In the genomic region with DNA sequence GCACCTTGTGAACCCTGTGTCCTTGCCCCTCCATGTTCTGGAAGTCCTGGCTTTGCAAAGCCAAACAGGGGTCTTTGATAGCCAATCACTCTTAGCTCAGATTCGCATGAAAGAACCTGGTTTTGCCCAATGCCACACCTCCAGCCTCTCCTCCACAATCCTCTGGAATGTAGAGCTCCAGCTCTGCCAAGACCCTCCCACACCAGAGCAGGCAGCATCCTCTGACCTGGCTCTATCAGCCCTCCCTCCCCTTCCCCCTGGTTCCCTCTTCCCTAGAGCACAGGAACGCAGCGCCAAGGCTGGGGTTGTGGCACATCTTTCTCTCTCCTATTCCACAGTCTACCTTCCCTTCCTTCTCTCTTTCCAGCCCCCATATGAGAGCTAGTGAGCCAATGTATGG, we compare ENCODE assay signal across 20 cellular contexts.
DNase-seq lines count a peak whose midpoint lies in the region; ATAC-seq and TF ChIP-seq lines count a peak whose summit lies in the region.
"Had no signal": no experiment of that assay in that cellular context is flagged by ENCODE, and none has a peak within 500 bp of the region (broad histone marks: within the 10 kb centered on the region; RNA-seq: fewer than 3 reads in every experiment).

No MANE protein-coding gene starts in this region.

- no peaks in the 10 kb centered on the region for H3K36me3 Mint-ChIP-seq in GM23338 (ENCODE audit: low read depth)
- no peaks in the 10 kb centered on the region for H3K36me3 Mint-ChIP-seq in stimulated activated effector memory CD8-positive, alpha-beta T cell treated with anti-CD3 and anti-CD28 coated beads, Interleukin-12 subunit alpha, Interleukin-12 subunit beta, amount 100 ng/mL, for 72 hours
- H3K36me3 Mint-ChIP-seq in stimulated activated memory B cell treated with anti-CD40 and anti-IgM and Interleukin-4, amounts not matched to agents 10 μg/mL and 1 μg/mL and 100 μg/mL, for 72 hours = no peaks in the 10 kb centered on the region

- no peaks in the 10 kb centered on the region for H3K27me3 Mint-ChIP-seq in GM23338 (ENCODE audit: insufficient read depth, low read depth, poor library complexity)
- peaks cover 24% of the 10 kb centered on the region for H3K27me3 Mint-ChIP-seq in stimulated activated memory B cell treated with anti-CD40 and anti-IgM and Interleukin-4, amounts not matched to agents 10 μg/mL and 1 μg/mL and 100 μg/mL, for 72 hours
- H3K27me3 Mint-ChIP-seq: CD4-positive, alpha-beta T cell had no signal

- H3K9me3 ChIP-seq in RWPE2 (ENCODE audit: severe bottlenecking) = no peaks in the 10 kb centered on the region
- H3K9me3 ChIP-seq: Peyer's patch had no signal

- no peak for TF ChIP-seq CTCF in GM23338 (conservative IDR thresholded peaks at IDR 0.05; ENCODE audit: low read depth in 2 of 2)
- TF ChIP-seq CTCF in RWPE2 (IDR thresholded peaks at IDR 0.05; ENCODE audit: poor library complexity, severe bottlenecking) = no peak

- H3K27me3 ChIP-seq in GM23338 (ENCODE audit: insufficient read depth) (no peaks in the 10 kb centered on the region), RWPE2 (ENCODE audit: insufficient read depth, poor library complexity, severe bottlenecking) (no peaks in the 10 kb centered on the region)
- H3K27me3 ChIP-seq: Peyer's patch had no signal

- peak; percentile 50 for ATAC-seq in GM23338
- ATAC-seq in RWPE2 (ENCODE audit: low read depth) = peak; percentile 67; the same call in 2 of the 3 replicates
- ATAC-seq in stimulated activated effector memory CD8-positive, alpha-beta T cell treated with anti-CD3 and anti-CD28 coated beads, Interleukin-12 subunit alpha, Interleukin-12 subunit beta, amount 100 ng/mL, for 72 hours = no peak
- no peak for ATAC-seq in HG02759 (IDR thresholded peaks at IDR 0.05; ENCODE audit: unreplicated experiment)
- no peak for ATAC-seq in stimulated activated memory B cell treated with anti-CD40 and anti-IgM and Interleukin-4, amounts not matched to agents 10 μg/mL and 1 μg/mL and 100 μg/mL, for 72 hours
- ATAC-seq: K562 had no signal

- DNase-seq in GM23338 (ENCODE audit: low spot score) (no peak), RWPE2 (ENCODE audit: low spot score) (no peak), iPS-NIHi11 (ENCODE audit: low spot score) (peak; percentile 56), LoVo (ENCODE audit: low spot score) (no peak), HPDE6-E6E7 (ENCODE audit: extremely low spot score) (no peak)
- DNase-seq in stimulated activated effector memory CD8-positive, alpha-beta T cell treated with anti-CD3 and anti-CD28 coated beads, Interleukin-12 subunit alpha, Interleukin-12 subunit beta, amount 100 ng/mL, for 72 hours (ENCODE audit: low spot score in 2 of 2) = no peak
- DNase-seq: CD4-positive, alpha-beta T cell; H9; Kasumi-1; MV-4-11; NCI-H1105 treated with DMSO at 0.1 percent for 48 hours; NCI-H2029; NCI-H69; Peyer's patch; SIG-M5 had no signal

- H3K9me3 Mint-ChIP-seq in GM23338 = peaks cover 2% of the 10 kb centered on the region; the same call in 1 of the 3 replicates
- no peaks in the 10 kb centered on the region for H3K9me3 Mint-ChIP-seq in stimulated activated effector memory CD8-positive, alpha-beta T cell treated with anti-CD3 and anti-CD28 coated beads, Interleukin-12 subunit alpha, Interleukin-12 subunit beta, amount 100 ng/mL, for 72 hours
- no peaks in the 10 kb centered on the region for H3K9me3 Mint-ChIP-seq in stimulated activated memory B cell treated with anti-CD40 and anti-IgM and Interleukin-4, amounts not matched to agents 10 μg/mL and 1 μg/mL and 100 μg/mL, for 72 hours
- H3K9me3 Mint-ChIP-seq: CD4-positive, alpha-beta T cell had no signal

- peaks cover 8% of the 10 kb centered on the region; the same call in 1 of the 2 replicates for H3K9me2 ChIP-seq in GM23338 (ENCODE audit: insufficient read depth)

- peaks cover 2% of the 10 kb centered on the region; the same call in 2 of the 3 replicates for H3K4me1 Mint-ChIP-seq in GM23338
- H3K4me1 Mint-ChIP-seq in stimulated activated effector memory CD8-positive, alpha-beta T cell treated with anti-CD3 and anti-CD28 coated beads, Interleukin-12 subunit alpha, Interleukin-12 subunit beta, amount 100 ng/mL, for 72 hours = peaks cover 9% of the 10 kb centered on the region
- peaks cover 18% of the 10 kb centered on the region for H3K4me1 Mint-ChIP-seq in stimulated activated memory B cell treated with anti-CD40 and anti-IgM and Interleukin-4, amounts not matched to agents 10 μg/mL and 1 μg/mL and 100 μg/mL, for 72 hours

- no peaks in the 10 kb centered on the region for H3K79me2 ChIP-seq in GM23338 (replicated peaks; ENCODE audit: insufficient read depth)

- H3K4me3 Mint-ChIP-seq in GM23338 = no peak overlapping the region
- H3K4me3 Mint-ChIP-seq in stimulated activated effector memory CD8-positive, alpha-beta T cell treated with anti-CD3 and anti-CD28 coated beads, Interleukin-12 subunit alpha, Interleukin-12 subunit beta, amount 100 ng/mL, for 72 hours = no peak overlapping the region
- H3K4me3 Mint-ChIP-seq in stimulated activated memory B cell treated with anti-CD40 and anti-IgM and Interleukin-4, amounts not matched to agents 10 μg/mL and 1 μg/mL and 100 μg/mL, for 72 hours = no peak overlapping the region
- H3K4me3 Mint-ChIP-seq: CD4-positive, alpha-beta T cell; H9 had no signal

- H3K27ac Mint-ChIP-seq in GM23338 = no peak overlapping the region
- peak overlapping the region; percentile 32 for H3K27ac Mint-ChIP-seq in stimulated activated effector memory CD8-positive, alpha-beta T cell treated with anti-CD3 and anti-CD28 coated beads, Interleukin-12 subunit alpha, Interleukin-12 subunit beta, amount 100 ng/mL, for 72 hours
- H3K27ac Mint-ChIP-seq in stimulated activated memory B cell treated with anti-CD40 and anti-IgM and Interleukin-4, amounts not matched to agents 10 μg/mL and 1 μg/mL and 100 μg/mL, for 72 hours = no peak overlapping the region
- H3K27ac Mint-ChIP-seq: CD4-positive, alpha-beta T cell; H9 had no signal

- H4K20me1 ChIP-seq in GM23338 (replicated peaks; ENCODE audit: insufficient read depth) = no peaks in the 10 kb centered on the region

- H3K27ac ChIP-seq in GM23338 (ENCODE audit: low read depth) (no peak overlapping the region), RWPE2 (ENCODE audit: poor library complexity, severe bottlenecking) (no peak overlapping the region)
- H3K27ac ChIP-seq: HL-60, Peyer's patch, SK-N-MC had no signal

- H3K4me1 ChIP-seq in GM23338 (ENCODE audit: insufficient read depth) (no peaks in the 10 kb centered on the region), RWPE2 (ENCODE audit: insufficient read depth, poor library complexity, severe bottlenecking) (peaks cover 4% of the 10 kb centered on the region)

- H3K4me2 ChIP-seq in GM23338 = no peak overlapping the region

- H3K36me3 ChIP-seq in GM23338 (ENCODE audit: insufficient read depth) = no peaks in the 10 kb centered on the region
- H3K36me3 ChIP-seq in RWPE2 (ENCODE audit: low read depth) = no peaks in the 10 kb centered on the region
- H3K36me3 ChIP-seq: Peyer's patch had no signal

- no peak overlapping the region for H2AFZ ChIP-seq in GM23338

- no peaks in the 10 kb centered on the region for H3F3A ChIP-seq in GM23338 (replicated peaks; ENCODE audit: low read depth)

- H3K4me3 ChIP-seq in GM23338 (no peak overlapping the region), RWPE2 (ENCODE audit: severe bottlenecking) (no peak overlapping the region)
- H3K4me3 ChIP-seq: K562, Peyer's patch, SK-N-MC had no signal

TF ChIP-seq in GM23338, 12 proteins besides CTCF, POLR2A, EP300 and RAD21 (continues in another document):
- TF ChIP-seq ZNF331 (CRISPR knock-in tag; IDR thresholded peaks at IDR 0.05; ENCODE audit: low read depth) = no peak
- TF ChIP-seq NANOG (IDR thresholded peaks at IDR 0.05; ENCODE audit: borderline replicate concordance) = no peak
- no peak for TF ChIP-seq CREB1 (CRISPR knock-in tag; IDR thresholded peaks at IDR 0.05; ENCODE audit: low read depth)
- TF ChIP-seq, protein P1, sequence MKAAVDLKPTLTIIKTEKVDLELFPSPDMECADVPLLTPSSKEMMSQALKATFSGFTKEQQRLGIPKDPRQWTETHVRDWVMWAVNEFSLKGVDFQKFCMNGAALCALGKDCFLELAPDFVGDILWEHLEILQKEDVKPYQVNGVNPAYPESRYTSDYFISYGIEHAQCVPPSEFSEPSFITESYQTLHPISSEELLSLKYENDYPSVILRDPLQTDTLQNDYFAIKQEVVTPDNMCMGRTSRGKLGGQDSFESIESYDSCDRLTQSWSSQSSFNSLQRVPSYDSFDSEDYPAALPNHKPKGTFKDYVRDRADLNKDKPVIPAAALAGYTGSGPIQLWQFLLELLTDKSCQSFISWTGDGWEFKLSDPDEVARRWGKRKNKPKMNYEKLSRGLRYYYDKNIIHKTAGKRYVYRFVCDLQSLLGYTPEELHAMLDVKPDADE (IDR thresholded peaks at IDR 0.05) = no peak

Comparison
In these comparisons a context has a peak if more than half of its experiments do, and no peak if none do; other contexts are left out.
1. ATAC-seq: peak in GM23338 (single experiment) and RWPE2 (single experiment); none in stimulated activated effector memory CD8-positive, alpha-beta T cell treated with anti-CD3 and anti-CD28 coated beads, Interleukin-12 subunit alpha, Interleukin-12 subunit beta, amount 100 ng/mL, for 72 hours (single experiment), HG02759 (single experiment) and stimulated activated memory B cell treated with anti-CD40 and anti-IgM and Interleukin-4, amounts not matched to agents 10 μg/mL and 1 μg/mL and 100 μg/mL, for 72 hours (single experiment).